In genomic region chr21:6499866-6500265, GRCh38 we compare ENCODE assay signal across 7 cellular contexts.
A peak's percentile ranks its signal among the peaks of the same experiment; 100 is the strongest.
DNase-seq lines count a peak whose midpoint lies in the region; ATAC-seq, FAIRE-seq and TF ChIP-seq lines count a peak whose summit lies in the region.
"Not testable (repeated sequence)": the region's sequence is repeated elsewhere in the genome, so short reads cannot be mapped to it uniquely, and the experiment has no call there.

No MANE protein-coding gene starts in this region.

- not testable (repeated sequence) for H4K20me1 ChIP-seq in GM23338 (replicated peaks; ENCODE audit: insufficient read depth); GM12878 (ENCODE audit: control insufficient read depth, insufficient read depth)

- CTCF ChIA-PET in activated CD8-positive, alpha-beta T cell treated with anti-CD3 and anti-CD28 coated beads for 36 hours (lab: Charles Lee); GM12878 (lab: Yijun Ruan, JAX): not testable (repeated sequence)

- RAD21 ChIA-PET in GM12878 (lab: Charles Lee; ENCODE audit: unreplicated experiment), result not testable (repeated sequence)

- H3K4me2 ChIP-seq in GM23338; GM12878 (ENCODE audit: control insufficient read depth, insufficient read depth): not testable (repeated sequence)

- not testable (repeated sequence) for H3K4me3 Mint-ChIP-seq in GM23338; activated CD8-positive, alpha-beta T cell treated with anti-CD3 and anti-CD28 coated beads for 36 hours; stimulated activated naive CD8-positive, alpha-beta T cell treated with anti-CD3 and anti-CD28 coated beads, Interleukin-15, amount 100 ng/mL, for 72 hours

- DNase-seq in GM23338 (ENCODE audit: low spot score); activated CD8-positive, alpha-beta T cell treated with anti-CD3 and anti-CD28 coated beads for 36 hours; GM12878 (ENCODE audit: low read depth, low spot score); Right ventricle myocardium superior; left colon; lower lobe of right lung; stimulated activated naive CD8-positive, alpha-beta T cell treated with anti-CD3 and anti-CD28 coated beads, Interleukin-15, amount 100 ng/mL, for 72 hours: not testable (repeated sequence)

- H3K36me3 ChIP-seq in GM23338 (ENCODE audit: insufficient read depth); GM12878 (ENCODE audit: control insufficient read depth in 2 of 2, insufficient read depth in 2 of 2, low read length in 1 of 2); lower lobe of right lung: not testable (repeated sequence)

- POLR2A ChIA-PET in activated CD8-positive, alpha-beta T cell treated with anti-CD3 and anti-CD28 coated beads for 36 hours (lab: Charles Lee); GM12878 (lab: Charles Lee): not testable (repeated sequence)

- not testable (repeated sequence) for H3K4me1 Mint-ChIP-seq in GM23338; activated CD8-positive, alpha-beta T cell treated with anti-CD3 and anti-CD28 coated beads for 36 hours (ENCODE audit: low read depth); stimulated activated naive CD8-positive, alpha-beta T cell treated with anti-CD3 and anti-CD28 coated beads, Interleukin-15, amount 100 ng/mL, for 72 hours

- H3K36me3 Mint-ChIP-seq in GM23338 (ENCODE audit: low read depth); activated CD8-positive, alpha-beta T cell treated with anti-CD3 and anti-CD28 coated beads for 36 hours (ENCODE audit: low read depth): not testable (repeated sequence)

- H3K9ac ChIP-seq in GM12878 (ENCODE audit: control insufficient read depth, insufficient read depth, low read length), result not testable (repeated sequence)

- not testable (repeated sequence) for H3K9me3 Mint-ChIP-seq in GM23338; activated CD8-positive, alpha-beta T cell treated with anti-CD3 and anti-CD28 coated beads for 36 hours; stimulated activated naive CD8-positive, alpha-beta T cell treated with anti-CD3 and anti-CD28 coated beads, Interleukin-15, amount 100 ng/mL, for 72 hours

- SMC1A ChIA-PET in GM12878 (lab: Charles Lee; ENCODE audit: uncharacterized antibody, unreplicated experiment), result not testable (repeated sequence)

- not testable (repeated sequence) for TF ChIP-seq POLR2A in GM12878 (IDR thresholded peaks at IDR 0.05; ENCODE audit: low read depth, low read length)

- not testable (repeated sequence) for H3K4me1 ChIP-seq in GM23338 (ENCODE audit: insufficient read depth); GM12878 (ENCODE audit: control insufficient read depth, insufficient read depth, low read length); lower lobe of right lung

- FAIRE-seq in GM12878 (lab: Jason Lieb, UNC), result not testable (repeated sequence)

- not testable (repeated sequence) for H3K27me3 ChIP-seq in GM23338 (ENCODE audit: insufficient read depth); GM12878 (replicated peaks in 1 of 2; ENCODE audit: control insufficient read depth in 2 of 2, insufficient read depth in 2 of 2, low read length in 1 of 2); lower lobe of right lung (ENCODE audit: low read depth)

- WGBS in GM12878 (ENCODE audit: insufficient coverage, insufficient replicate concordance, low lambda C conversion rate, missing lambda C conversion rate), result no CpG with 5 or more reads among the region's 16 CpGs

- not testable (repeated sequence) for H3K9me3 ChIP-seq in GM12878 (replicated peaks; ENCODE audit: control insufficient read depth, insufficient read depth, low read length); lower lobe of right lung

- H3F3A ChIP-seq in GM23338 (replicated peaks; ENCODE audit: low read depth), result not testable (repeated sequence)

- intact Hi-C loops in activated CD8-positive, alpha-beta T cell treated with anti-CD3 and anti-CD28 coated beads for 36 hours (cut with micrococcal nuclease); GM12878 (cut with micrococcal nuclease; ENCODE audit: unreplicated experiment); Right ventricle myocardium superior (cut with DNase I); left colon (cut with DNase I, micrococcal nuclease); lower lobe of right lung (cut with DNase I): not testable (repeated sequence)

- H3K9me2 ChIP-seq in GM23338 (ENCODE audit: insufficient read depth), result not testable (repeated sequence)

- H3K27ac Mint-ChIP-seq in GM23338; activated CD8-positive, alpha-beta T cell treated with anti-CD3 and anti-CD28 coated beads for 36 hours; stimulated activated naive CD8-positive, alpha-beta T cell treated with anti-CD3 and anti-CD28 coated beads, Interleukin-15, amount 100 ng/mL, for 72 hours: not testable (repeated sequence)

- not testable (repeated sequence) for TF ChIP-seq RAD21 in GM12878 (IDR thresholded peaks at IDR 0.05; ENCODE audit: insufficient read depth, low read depth, low read length)

- TF ChIP-seq EP300 in GM12878 (IDR thresholded peaks at IDR 0.05; ENCODE audit: borderline replicate concordance in 1 of 2, control insufficient read depth in 1 of 2, low read depth in 2 of 2, low read length in 2 of 2), result not testable (repeated sequence)

- not testable (repeated sequence) for H3K27me3 Mint-ChIP-seq in GM23338 (ENCODE audit: insufficient read depth, low read depth, poor library complexity); activated CD8-positive, alpha-beta T cell treated with anti-CD3 and anti-CD28 coated beads for 36 hours; stimulated activated naive CD8-positive, alpha-beta T cell treated with anti-CD3 and anti-CD28 coated beads, Interleukin-15, amount 100 ng/mL, for 72 hours

- H2AFZ ChIP-seq in GM23338; GM12878 (ENCODE audit: control insufficient read depth, low read depth, low read length): not testable (repeated sequence)

- not testable (repeated sequence) for H3K27ac ChIP-seq in GM23338 (ENCODE audit: low read depth); GM12878 (ENCODE audit: control insufficient read depth, insufficient read depth); lower lobe of right lung

- in situ Hi-C loops in GM12878 (cut with MboI), result not testable (repeated sequence)

- TF ChIP-seq CTCF in GM23338 (conservative IDR thresholded peaks at IDR 0.05; ENCODE audit: low read depth in 2 of 2); activated CD8-positive, alpha-beta T cell treated with anti-CD3 and anti-CD28 coated beads for 36 hours (IDR thresholded peaks at IDR 0.05); GM12878 (IDR thresholded peaks at IDR 0.05 in 2 of 3, conservative IDR thresholded peaks at IDR 0.05 in 1 of 3; ENCODE audit: control insufficient read depth in 2 of 3, extremely low read depth in 1 of 3, insufficient read depth in 1 of 3, low read depth in 3 of 3, low read length in 3 of 3); lower lobe of right lung (IDR thresholded peaks at IDR 0.05): not testable (repeated sequence)

- ATAC-seq in GM23338 (peak; percentile 71), GM12878 (peak; percentile 48), Right ventricle myocardium superior (ENCODE audit: poor library complexity) (peak; percentile 52), left colon (peak; percentile 18), lower lobe of right lung (peak; percentile 33 to 49)
- ATAC-seq in activated CD8-positive, alpha-beta T cell treated with anti-CD3 and anti-CD28 coated beads for 36 hours, result peak; percentile 9
- ATAC-seq in stimulated activated naive CD8-positive, alpha-beta T cell treated with anti-CD3 and anti-CD28 coated beads, Interleukin-15, amount 100 ng/mL, for 72 hours, result peak; percentile 21

- not testable (repeated sequence) for H3K79me2 ChIP-seq in GM23338 (replicated peaks; ENCODE audit: insufficient read depth); GM12878 (ENCODE audit: control insufficient read depth, insufficient read depth, low read length)

- not testable (repeated sequence) for BruUV-seq in GM12878 (replicated peaks; lab: Mats Ljungman, UMichigan)

- H3K4me3 ChIP-seq in GM23338, GM12878, lower lobe of right lung: not testable (repeated sequence)

Comparison
In these comparisons a context has a peak if more than half of its experiments do, and no peak if none do; other contexts are left out.
1. ATAC-seq: peak in every context shown above with its lines; median percentile 71 in GM23338; 52 in Right ventricle myocardium superior; 48 in GM12878; 41 in lower lobe of right lung; 21 in stimulated activated naive CD8-positive, alpha-beta T cell treated with anti-CD3 and anti-CD28 coated beads, Interleukin-15, amount 100 ng/mL, for 72 hours; 18 in left colon; 9 in activated CD8-positive, alpha-beta T cell treated with anti-CD3 and anti-CD28 coated beads for 36 hours.